ENCODE assay signal across 8 cellular contexts in the genomic region with DNA sequence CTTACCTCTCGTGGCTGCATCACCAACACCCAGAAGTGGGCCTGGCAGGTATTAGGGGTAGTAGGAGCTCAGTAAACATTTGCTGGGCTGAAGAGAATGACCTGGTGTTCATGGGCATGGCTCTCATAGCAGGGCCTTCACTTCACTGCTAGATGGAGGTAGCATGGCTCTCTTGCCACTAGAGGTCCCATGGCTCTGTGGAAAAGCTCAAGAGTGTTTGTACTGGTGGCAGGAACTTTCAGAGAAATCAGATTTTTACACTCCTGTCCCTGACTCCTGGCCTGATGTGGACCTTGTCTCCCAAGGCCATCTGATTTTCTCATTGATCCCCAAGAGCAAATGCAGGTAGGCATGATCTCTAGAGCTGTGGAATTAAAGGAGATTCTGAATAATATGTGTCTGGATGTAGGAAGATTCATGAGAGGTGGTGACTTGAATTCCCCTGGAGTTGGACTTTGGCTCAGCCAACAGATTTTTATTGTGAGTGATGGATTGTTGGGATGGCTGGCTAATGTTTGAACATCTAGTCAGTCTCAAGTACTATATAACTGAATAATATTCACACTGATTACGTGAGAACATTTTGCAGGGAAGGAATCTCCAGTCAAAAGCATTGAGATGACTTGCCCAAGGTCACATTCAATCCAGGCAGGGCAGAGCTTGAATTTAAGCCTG. TPM values are rescaled to one million over a fixed set of nuclear protein-coding genes. Genes with fewer than 3 reads are reported as not detected.
A peak's percentile ranks its signal among the peaks of the same experiment; 100 is the strongest.
DNase-seq lines count a peak whose midpoint lies in the region; ATAC-seq lines count a peak whose summit lies in the region.

No MANE protein-coding gene starts in this region.

- H3K9ac ChIP-seq in Karpas-422 (ENCODE audit: low read length), result no peak overlapping the region

- no peaks in the 10 kb centered on the region for H3K9me3 Mint-ChIP-seq in activated CD8-positive, alpha-beta T cell treated with anti-CD3 and anti-CD28 coated beads, Interleukin-2, amount 10 ng/mL, durations not matched to agents 7 days and 5 days (ENCODE audit: insufficient read depth)
- H3K9me3 Mint-ChIP-seq in immature natural killer cell, result no peaks in the 10 kb centered on the region

- POLR2A ChIA-PET in activated CD8-positive, alpha-beta T cell treated with anti-CD3 and anti-CD28 coated beads, Interleukin-2, amount 10 ng/mL, durations not matched to agents 7 days and 5 days (lab: Charles Lee), result interaction anchor here (0.7 kb wide), 1 partner anchor 39 kb away, joined by 3 read pairs; no protein-coding TSS in a partner anchor

- H3K27me3 ChIP-seq in Karpas-422 (ENCODE audit: low read length), result no peaks in the 10 kb centered on the region

- ATAC-seq in activated CD8-positive, alpha-beta T cell treated with anti-CD3 and anti-CD28 coated beads, Interleukin-2, amount 10 ng/mL, durations not matched to agents 7 days and 5 days, result peak; percentile 71
- no peak for ATAC-seq in HG03196 (IDR thresholded peaks at IDR 0.05; ENCODE audit: unreplicated experiment)
- no peak for ATAC-seq in GM18520 (IDR thresholded peaks at IDR 0.05; ENCODE audit: unreplicated experiment)

- no peak overlapping the region for H3K4me3 Mint-ChIP-seq in activated CD8-positive, alpha-beta T cell treated with anti-CD3 and anti-CD28 coated beads, Interleukin-2, amount 10 ng/mL, durations not matched to agents 7 days and 5 days
- no peak overlapping the region for H3K4me3 Mint-ChIP-seq in immature natural killer cell

- H3K27ac ChIP-seq in Karpas-422 (ENCODE audit: low read length), result peak overlapping the region; percentile 11; the same call in 1 of the 2 replicates

- H4K20me1 ChIP-seq in Karpas-422 (ENCODE audit: insufficient read depth, low read depth, low read length), result peaks cover 49% of the 10 kb centered on the region

- peaks cover 13% of the 10 kb centered on the region for H3K4me1 ChIP-seq in Karpas-422 (ENCODE audit: low read length)

- H3K27ac Mint-ChIP-seq in activated CD8-positive, alpha-beta T cell treated with anti-CD3 and anti-CD28 coated beads, Interleukin-2, amount 10 ng/mL, durations not matched to agents 7 days and 5 days, result peak overlapping the region; percentile 51
- peak overlapping the region in 5 of 6 donors; percentile 0 to 71 (median 36) for H3K27ac Mint-ChIP-seq in immature natural killer cell

- peaks cover 9% of the 10 kb centered on the region; the same call in 1 of the 2 replicates for H3K36me3 ChIP-seq in Karpas-422 (ENCODE audit: insufficient read depth, low read length)

- H3K4me1 Mint-ChIP-seq in activated CD8-positive, alpha-beta T cell treated with anti-CD3 and anti-CD28 coated beads, Interleukin-2, amount 10 ng/mL, durations not matched to agents 7 days and 5 days (ENCODE audit: low read depth), result peaks cover 28% of the 10 kb centered on the region
- H3K4me1 Mint-ChIP-seq in immature natural killer cell, result peaks cover 23 to 26% of the 10 kb centered on the region in 2 donors

- H2AFZ ChIP-seq in Karpas-422 (ENCODE audit: low read length), result no peak overlapping the region

- no peaks in the 10 kb centered on the region for H3K9me3 ChIP-seq in Karpas-422 (ENCODE audit: low read length)

- no peak overlapping the region for H3K4me3 ChIP-seq in Karpas-422 (ENCODE audit: low read length)

- H3K9me2 ChIP-seq in Karpas-422 (replicated peaks; ENCODE audit: insufficient read depth, low read length), result no peaks in the 10 kb centered on the region

- H3K4me2 ChIP-seq in Karpas-422 (ENCODE audit: low read depth, low read length, poor library complexity, severe bottlenecking), result no peak overlapping the region

- no peaks in the 10 kb centered on the region for H3K27me3 Mint-ChIP-seq in activated CD8-positive, alpha-beta T cell treated with anti-CD3 and anti-CD28 coated beads, Interleukin-2, amount 10 ng/mL, durations not matched to agents 7 days and 5 days (ENCODE audit: low read depth)
- peaks cover 0 to 2% (median under 1%) of the 10 kb centered on the region in 3 donors for H3K27me3 Mint-ChIP-seq in immature natural killer cell (ENCODE audit: low read depth in 3 of 3)

- DNase-seq in NOMO-1 treated with dmso at 0.1 percent for 144 hours (lab: John Stamatoyannopoulos, UW; ENCODE audit: unreplicated experiment), result peak; percentile 10
- DNase-seq in NOMO-1 treated with DMSO at 0.1 percent for 48 hours (lab: John Stamatoyannopoulos, UW; ENCODE audit: unreplicated experiment), result no peak
- peak; percentile 83 for DNase-seq in Karpas-422
- peak; percentile 45 for DNase-seq in activated CD8-positive, alpha-beta T cell treated with anti-CD3 and anti-CD28 coated beads, Interleukin-2, amount 10 ng/mL, durations not matched to agents 7 days and 5 days
- DNase-seq in immature natural killer cell, result no peak
- no peak for DNase-seq in islet precursor cell

- CTCF ChIA-PET in activated CD8-positive, alpha-beta T cell treated with anti-CD3 and anti-CD28 coated beads, Interleukin-2, amount 10 ng/mL, durations not matched to agents 7 days and 5 days (lab: Charles Lee), result interaction anchor here (0.9 to 1.3 kb wide), 4 partner anchors 9 to 18 kb away, joined by 3 to 4 read pairs (median 3); no protein-coding TSS in a partner anchor

- H3K36me3 Mint-ChIP-seq in activated CD8-positive, alpha-beta T cell treated with anti-CD3 and anti-CD28 coated beads, Interleukin-2, amount 10 ng/mL, durations not matched to agents 7 days and 5 days (ENCODE audit: low read depth), result peaks cover 38% of the 10 kb centered on the region
- H3K36me3 Mint-ChIP-seq in immature natural killer cell, result peaks cover 0 to 14% (median 5%) of the 10 kb centered on the region in 3 donors

- H3K79me2 ChIP-seq in Karpas-422 (ENCODE audit: low read length), result peaks cover 28% of the 10 kb centered on the region

RNA-seq across cellular contexts. Expression of a gene that starts 5.8 kb away (rescaled TPM):
- total RNA-seq in Karpas-422 (2014; rRNA removed; shearing (Covaris generic); ENCODE audit: low replicate concordance), result 15.1 and 23.5 TPM in 2 replicates
- total RNA-seq in activated CD8-positive, alpha-beta T cell treated with anti-CD3 and anti-CD28 coated beads, Interleukin-2, amount 10 ng/mL, durations not matched to agents 7 days and 5 days, result 10 to 100 TPM; 14.0 to 14.3 TPM
- 10 to 100 TPM; 12.4 to 29.6 (median 20.3) TPM for polyA plus RNA-seq in immature natural killer cell

RNA-seq across cellular contexts. Expression of a gene that starts 11.7 kb away (rescaled TPM):
- total RNA-seq in Karpas-422 (2014; rRNA removed; shearing (Covaris generic); ENCODE audit: low replicate concordance), result 0.07 and 1.4 TPM in 2 replicates
- total RNA-seq in activated CD8-positive, alpha-beta T cell treated with anti-CD3 and anti-CD28 coated beads, Interleukin-2, amount 10 ng/mL, durations not matched to agents 7 days and 5 days, result under 1 TPM; 0.37 to 0.73 TPM
- polyA plus RNA-seq in immature natural killer cell, result not detected

RNA-seq across cellular contexts. Expression of a gene that starts 50.5 kb away (rescaled TPM):
- 61.9 and 69.4 TPM in 2 replicates for total RNA-seq in Karpas-422 (2014; rRNA removed; shearing (Covaris generic); ENCODE audit: low replicate concordance)
- 10 to 100 TPM; 15.7 to 16.3 TPM for total RNA-seq in activated CD8-positive, alpha-beta T cell treated with anti-CD3 and anti-CD28 coated beads, Interleukin-2, amount 10 ng/mL, durations not matched to agents 7 days and 5 days
- 10 to 100 TPM in 1 of 3 donors, 1 to 10 TPM in 2; 2.0 to 10.3 (median 2.1) TPM for polyA plus RNA-seq in immature natural killer cell

Comparison
In these comparisons a context has a peak if more than half of its experiments do, and no peak if none do; other contexts are left out.
1. DNase-seq: peak in NOMO-1 treated with dmso at 0.1 percent for 144 hours (single experiment), Karpas-422 (single experiment) and activated CD8-positive, alpha-beta T cell treated with anti-CD3 and anti-CD28 coated beads, Interleukin-2, amount 10 ng/mL, durations not matched to agents 7 days and 5 days (single experiment); none in NOMO-1 treated with DMSO at 0.1 percent for 48 hours (single experiment), immature natural killer cell (0 of 3) and islet precursor cell (single experiment).